ENCODE assay signal across 8 cellular contexts in genomic region chr6:27753668-27754407, GRCh38.
A peak's percentile ranks its signal among the peaks of the same experiment; 100 is the strongest.
DNase-seq lines count a peak whose midpoint lies in the region; ATAC-seq and TF ChIP-seq lines count a peak whose summit lies in the region.

No MANE protein-coding gene starts in this region.

- H3K36me3 ChIP-seq in left lung: no peaks in the 10 kb centered on the region

- intact Hi-C loops in left lung (cut with DNase I): no loop called here

- peaks cover 0 to 29% of the 10 kb centered on the region in 2 donors for H3K27me3 ChIP-seq in left lung

- H3K36me3 Mint-ChIP-seq in chondrocyte (ENCODE audit: low read depth): no peaks in the 10 kb centered on the region

- DNase-seq in AG08396 (ENCODE audit: low spot score): peak; percentile 79
- DNase-seq in NCI-H345 (lab: John Stamatoyannopoulos, UW): peak; percentile 93
- peak; percentile 5 to 45 (median 20) for DNase-seq in activated CD4-positive, CD25-positive, alpha-beta regulatory T cell (lab: John Stamatoyannopoulos, UW)
- no peak for DNase-seq in chondrocyte (ENCODE audit: low spot score)
- DNase-seq in left lung: peak; percentile 76 to 89
- peak; percentile 76 for DNase-seq in stimulated activated CD4-positive, alpha-beta T cell treated with anti-CD3 and anti-CD28 coated beads, Interleukin-4, amount 100 ng/mL, for 1 hour

- H3K4me3 Mint-ChIP-seq in chondrocyte (ENCODE audit: unreplicated experiment): peak overlapping the region; percentile 94

- peak; percentile 38 for TF ChIP-seq CTCF in chondrocyte (IDR thresholded peaks at IDR 0.05)
- TF ChIP-seq CTCF in left lung (IDR thresholded peaks at IDR 0.05): no peak

- peak overlapping the region in 1 of 2 donors; percentile 88 for H3K27ac ChIP-seq in left lung

- ATAC-seq in GM18868 (IDR thresholded peaks at IDR 0.05; ENCODE audit: unreplicated experiment) (peak; percentile 63), HG03175 (IDR thresholded peaks at IDR 0.05; ENCODE audit: unreplicated experiment) (peak; percentile 55), left lung (peak; percentile 51)

- H3K9me3 Mint-ChIP-seq in chondrocyte (ENCODE audit: low read depth): no peaks in the 10 kb centered on the region

- peaks cover 0 to 25% of the 10 kb centered on the region in 2 donors for H3K4me1 ChIP-seq in left lung

- peak overlapping the region; percentile 62 for H3K27ac Mint-ChIP-seq in chondrocyte (ENCODE audit: unreplicated experiment)

- H3K9me3 ChIP-seq in left lung: no peaks in the 10 kb centered on the region

- H3K27me3 Mint-ChIP-seq in chondrocyte (ENCODE audit: low read depth): peaks cover 16% of the 10 kb centered on the region

- H3K4me3 ChIP-seq in left lung: peak overlapping the region; percentile 59 to 76

- peaks cover 7% of the 10 kb centered on the region for H3K4me1 Mint-ChIP-seq in chondrocyte (ENCODE audit: low read depth)
